In genomic region chr4:154489558-154490260, GRCh38 we compare ENCODE assay signal across 1 cellular context.
TF ChIP-seq lines count a peak whose summit lies in the region.

No MANE protein-coding gene starts in this region.

TF ChIP-seq in H1, 55 proteins besides CTCF, POLR2A, EP300 and RAD21 (continued from another document):
- TF ChIP-seq SAP30 (IDR thresholded peaks at IDR 0.05; ENCODE audit: insufficient read depth, insufficient replicate concordance, low read length): no peak
- no peak for TF ChIP-seq CBX8 (IDR thresholded peaks at IDR 0.05; ENCODE audit: borderline replicate concordance, low read depth, low read length)
- TF ChIP-seq BRCA1 (IDR thresholded peaks at IDR 0.05; ENCODE audit: low read depth, low read length): no peak
- TF ChIP-seq CHD2 (IDR thresholded peaks at IDR 0.05; ENCODE audit: low read length): no peak
- no peak for TF ChIP-seq PHF8 (conservative IDR thresholded peaks at IDR 0.05; ENCODE audit: low read depth, low read length)
- TF ChIP-seq SIX5 (IDR thresholded peaks at IDR 0.05; ENCODE audit: low read depth, low read length): no peak
- no peak for TF ChIP-seq NRF1 (IDR thresholded peaks at IDR 0.05; ENCODE audit: low read depth, low read length)
- no peak for TF ChIP-seq ZNF274 (IDR thresholded peaks at IDR 0.05; ENCODE audit: borderline replicate concordance, extremely low read depth, low read length)
- TF ChIP-seq POU5F1 (IDR thresholded peaks at IDR 0.05; ENCODE audit: low read depth, low read length): no peak
- TF ChIP-seq KDM4A (IDR thresholded peaks at IDR 0.05; ENCODE audit: low read depth, low read length, severe bottlenecking): no peak
- TF ChIP-seq MAFK (IDR thresholded peaks at IDR 0.05; ENCODE audit: low read depth, low read length): no peak
- TF ChIP-seq GTF2F1 (IDR thresholded peaks at IDR 0.05; ENCODE audit: borderline replicate concordance, low read depth, low read length): no peak
- TF ChIP-seq KDM1A (IDR thresholded peaks at IDR 0.05; ENCODE audit: borderline replicate concordance, low read length): no peak
